ENCODE assay signal across 26 cellular contexts in the genomic region with DNA sequence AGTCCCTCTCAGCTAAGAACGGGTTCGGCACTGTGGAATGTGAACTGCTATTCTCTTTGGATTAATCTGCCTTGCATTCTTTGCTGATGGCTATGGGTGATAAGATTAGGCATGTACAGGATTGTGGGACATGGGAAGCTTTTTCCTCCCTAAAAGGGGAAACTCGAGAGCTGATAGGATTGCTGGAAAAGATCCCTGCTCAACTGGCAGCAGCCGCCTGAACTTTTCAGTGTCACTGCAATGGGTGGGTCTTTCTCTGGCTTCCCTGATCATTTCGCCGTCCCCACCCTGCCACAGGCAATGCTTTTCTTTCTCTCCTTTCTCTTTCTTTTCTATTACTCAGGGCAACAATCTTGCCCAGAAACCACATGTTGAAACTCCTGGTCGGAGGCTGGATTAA. TPM values are rescaled to one million over a fixed set of nuclear protein-coding genes. Genes with fewer than 3 reads are reported as not detected.
DNase-seq lines count a peak whose midpoint lies in the region; ATAC-seq and FAIRE-seq lines count a peak whose summit lies in the region.
"Had no signal": no experiment of that assay in that cellular context is flagged by ENCODE, and none has a peak within 500 bp of the region (broad histone marks: within the 10 kb centered on the region; RNA-seq: fewer than 3 reads in every experiment).

No MANE protein-coding gene starts in this region.

- no peaks in the 10 kb centered on the region for H3K4me1 Mint-ChIP-seq in activated CD4-positive, alpha-beta T cell treated with anti-CD3 and anti-CD28 coated beads, Interleukin-2, amount 10 ng/mL, durations not matched to agents 7 days and 5 days
- H3K4me1 Mint-ChIP-seq: CD14-positive monocyte had no signal

- DNase-seq in HAP-1 (ENCODE audit: low spot score in 2 of 2) (peak; percentile 34 to 50), dedifferentiated amniotic fluid mesenchymal stem cell (ENCODE audit: extremely low spot score) (peak; percentile 15), HCEC 1CT (no peak), RCC 7860 (ENCODE audit: low spot score) (no peak)
- DNase-seq in activated CD4-positive, alpha-beta T cell treated with anti-CD3 and anti-CD28 coated beads, Interleukin-2, amount 10 ng/mL, durations not matched to agents 7 days and 5 days: no peak
- DNase-seq: ACHN, DMS153, IMR-90, Karpas-422, NCI-H1417 treated with DMSO at 0.1 percent for 48 hours, NCI-H187 treated with DMSO at 0.1 percent for 48 hours, NCI-H2227 treated with DMSO at 0.1 percent for 48 hours, NCI-H510A treated with DMSO at 0.1 percent for 48 hours, NCI-H774, SHP77 had no signal

- POLR2A ChIA-PET in activated CD4-positive, alpha-beta T cell treated with anti-CD3 and anti-CD28 coated beads, Interleukin-2, amount 10 ng/mL, durations not matched to agents 7 days and 5 days (lab: Charles Lee): no interaction called here

- H3K9me3 ChIP-seq in HAP-1: no peaks in the 10 kb centered on the region
- no peaks in the 10 kb centered on the region for H3K9me3 ChIP-seq in mesodermal cell (ENCODE audit: control insufficient read depth, low read length)

- H3K27ac ChIP-seq in mesodermal cell (ENCODE audit: low read depth, low read length, severe bottlenecking): peak overlapping the region; percentile 59
- H3K27ac ChIP-seq: SK-N-MC had no signal

- H3K4me3 ChIP-seq in HAP-1 (no peak overlapping the region), mesodermal cell (ENCODE audit: extremely low read depth, insufficient read depth, low read length, poor library complexity, severe bottlenecking) (no peak overlapping the region)
- H3K4me3 ChIP-seq: SK-N-MC had no signal

- H3K4me3 Mint-ChIP-seq in activated CD4-positive, alpha-beta T cell treated with anti-CD3 and anti-CD28 coated beads, Interleukin-2, amount 10 ng/mL, durations not matched to agents 7 days and 5 days: no peak overlapping the region
- H3K4me3 Mint-ChIP-seq: CD14-positive monocyte had no signal

- no peaks in the 10 kb centered on the region for H3K27me3 ChIP-seq in HAP-1 (ENCODE audit: low read depth)

- CTCF ChIA-PET in activated CD4-positive, alpha-beta T cell treated with anti-CD3 and anti-CD28 coated beads, Interleukin-2, amount 10 ng/mL, durations not matched to agents 7 days and 5 days (lab: Charles Lee): no interaction called here

- H3K9me3 Mint-ChIP-seq in activated CD4-positive, alpha-beta T cell treated with anti-CD3 and anti-CD28 coated beads, Interleukin-2, amount 10 ng/mL, durations not matched to agents 7 days and 5 days: no peaks in the 10 kb centered on the region

- H3K27ac Mint-ChIP-seq in activated CD4-positive, alpha-beta T cell treated with anti-CD3 and anti-CD28 coated beads, Interleukin-2, amount 10 ng/mL, durations not matched to agents 7 days and 5 days: no peak overlapping the region
- H3K27ac Mint-ChIP-seq: CD14-positive monocyte had no signal

- no peak for FAIRE-seq in RCC 7860 (lab: Jason Lieb, UNC)
- FAIRE-seq: GM12891, GM18507, H54, HTR-8/SVneo had no signal

- ATAC-seq in HG02610 (IDR thresholded peaks at IDR 0.05; ENCODE audit: unreplicated experiment): no peak

- in situ Hi-C loops in HAP-1 (cut with MboI; ENCODE audit: low sequenced_read_pairs): no loop called here

- H3K4me1 ChIP-seq in HAP-1 (peaks cover 19% of the 10 kb centered on the region), mesodermal cell (ENCODE audit: control insufficient read depth, insufficient read depth, low read length, poor library complexity, severe bottlenecking) (peaks cover 6% of the 10 kb centered on the region)

- 82 to 100% methylated on average over 2 to 3 of the region's 7 CpGs for WGBS in mesodermal cell (ENCODE audit: insufficient coverage in 2 of 2), 2 experiments

- H3K36me3 ChIP-seq in HAP-1 (replicated peaks) (no peaks in the 10 kb centered on the region), mesodermal cell (ENCODE audit: control insufficient read depth, insufficient read depth, low read length) (no peaks in the 10 kb centered on the region)

- H3K27me3 Mint-ChIP-seq in activated CD4-positive, alpha-beta T cell treated with anti-CD3 and anti-CD28 coated beads, Interleukin-2, amount 10 ng/mL, durations not matched to agents 7 days and 5 days: no peaks in the 10 kb centered on the region

- H3K36me3 Mint-ChIP-seq in activated CD4-positive, alpha-beta T cell treated with anti-CD3 and anti-CD28 coated beads, Interleukin-2, amount 10 ng/mL, durations not matched to agents 7 days and 5 days (ENCODE audit: low read depth): no peaks in the 10 kb centered on the region
- H3K36me3 Mint-ChIP-seq: CD14-positive monocyte had no signal

RNA-seq across cellular contexts. Expression of gene PAGE2, which starts 20.5 kb away (rescaled TPM):
- not detected for polyA plus RNA-seq in mesodermal cell (2013, experiment 1 of 2)
- polyA plus RNA-seq in mesodermal cell (2013, experiment 2 of 2): not detected
- total RNA-seq in activated CD4-positive, alpha-beta T cell treated with anti-CD3 and anti-CD28 coated beads, Interleukin-2, amount 10 ng/mL, durations not matched to agents 7 days and 5 days: not detected
- total RNA-seq: IMR-90, MCF 10A, OCI-LY7 had no signal
- polyA plus RNA-seq: CD14-positive monocyte, IMR-90 had no signal

RNA-seq across cellular contexts. Expression of gene PAGE2B, which starts 34.5 kb away (rescaled TPM):
- polyA plus RNA-seq in mesodermal cell (2013, experiment 1 of 2): not detected
- polyA plus RNA-seq in mesodermal cell (2013, experiment 2 of 2): not detected
- total RNA-seq in activated CD4-positive, alpha-beta T cell treated with anti-CD3 and anti-CD28 coated beads, Interleukin-2, amount 10 ng/mL, durations not matched to agents 7 days and 5 days: not detected
- total RNA-seq: IMR-90, MCF 10A, OCI-LY7, RPMI7951 had no signal
- polyA plus RNA-seq: CD14-positive monocyte, IMR-90 had no signal

Comparison
In these comparisons a context has a peak if more than half of its experiments do, and no peak if none do; other contexts are left out.
1. DNase-seq: peak in HAP-1 (2 of 2) and dedifferentiated amniotic fluid mesenchymal stem cell (single experiment); none in activated CD4-positive, alpha-beta T cell treated with anti-CD3 and anti-CD28 coated beads, Interleukin-2, amount 10 ng/mL, durations not matched to agents 7 days and 5 days (single experiment), HCEC 1CT (single experiment) and RCC 7860 (single experiment).